In genomic region chr3:109933576-109933975, GRCh38 we compare ENCODE assay signal across 2 cellular contexts.
TF ChIP-seq lines count a peak whose summit lies in the region.

No MANE protein-coding gene starts in this region.

TF ChIP-seq in IMR-90, 13 proteins besides CTCF, POLR2A, EP300 and RAD21:
- TF ChIP-seq MAZ (IDR thresholded peaks at IDR 0.05; ENCODE audit: borderline replicate concordance, low read depth, low read length), result no peak
- TF ChIP-seq BHLHE40 (IDR thresholded peaks at IDR 0.05; ENCODE audit: low read depth, low read length), result no peak
- no peak for TF ChIP-seq MAFK (IDR thresholded peaks at IDR 0.05; ENCODE audit: low read depth, low read length)
- no peak for TF ChIP-seq CEBPB (IDR thresholded peaks at IDR 0.05; ENCODE audit: low read depth, low read length)
- TF ChIP-seq CHD1 (IDR thresholded peaks at IDR 0.05; ENCODE audit: low read depth, low read length), result no peak
- no peak for TF ChIP-seq RFX5 (IDR thresholded peaks at IDR 0.05; ENCODE audit: low read depth, low read length)
- no peak for TF ChIP-seq ELK1 (IDR thresholded peaks at IDR 0.05; ENCODE audit: borderline replicate concordance, low read depth, low read length)
- TF ChIP-seq MXI1 (IDR thresholded peaks at IDR 0.05; ENCODE audit: borderline replicate concordance, low read depth, low read length), result no peak
- TF ChIP-seq RCOR1 (IDR thresholded peaks at IDR 0.05; ENCODE audit: insufficient replicate concordance, low read length), result no peak
- TF ChIP-seq SMC3 (IDR thresholded peaks at IDR 0.05; ENCODE audit: low read depth, low read length), result no peak
- no peak for TF ChIP-seq FOS (IDR thresholded peaks at IDR 0.05; ENCODE audit: low read depth, low read length)
- no peak for TF ChIP-seq NFE2L2 (IDR thresholded peaks at IDR 0.05; ENCODE audit: low read depth, low read length)
- no peak for TF ChIP-seq USF2 (IDR thresholded peaks at IDR 0.05; ENCODE audit: low read depth, low read length)

TF ChIP-seq in neural cell, 6 proteins besides CTCF, POLR2A, EP300 and RAD21 (continued from another document):
- TF ChIP-seq MXI1 (conservative IDR thresholded peaks at IDR 0.05; ENCODE audit: poor library complexity, severe bottlenecking) (peak; percentile 34), REST (IDR thresholded peaks at IDR 0.05; ENCODE audit: borderline replicate concordance) (no peak), EZH2 (IDR thresholded peaks at IDR 0.05; ENCODE audit: borderline replicate concordance, insufficient read depth, low read length, poor library complexity, severe bottlenecking) (no peak), POLR2AphosphoS5 (IDR thresholded peaks at IDR 0.05) (peak; percentile 75), TAF1 (IDR thresholded peaks at IDR 0.05; ENCODE audit: low read depth) (no peak)
